In the genomic region with DNA sequence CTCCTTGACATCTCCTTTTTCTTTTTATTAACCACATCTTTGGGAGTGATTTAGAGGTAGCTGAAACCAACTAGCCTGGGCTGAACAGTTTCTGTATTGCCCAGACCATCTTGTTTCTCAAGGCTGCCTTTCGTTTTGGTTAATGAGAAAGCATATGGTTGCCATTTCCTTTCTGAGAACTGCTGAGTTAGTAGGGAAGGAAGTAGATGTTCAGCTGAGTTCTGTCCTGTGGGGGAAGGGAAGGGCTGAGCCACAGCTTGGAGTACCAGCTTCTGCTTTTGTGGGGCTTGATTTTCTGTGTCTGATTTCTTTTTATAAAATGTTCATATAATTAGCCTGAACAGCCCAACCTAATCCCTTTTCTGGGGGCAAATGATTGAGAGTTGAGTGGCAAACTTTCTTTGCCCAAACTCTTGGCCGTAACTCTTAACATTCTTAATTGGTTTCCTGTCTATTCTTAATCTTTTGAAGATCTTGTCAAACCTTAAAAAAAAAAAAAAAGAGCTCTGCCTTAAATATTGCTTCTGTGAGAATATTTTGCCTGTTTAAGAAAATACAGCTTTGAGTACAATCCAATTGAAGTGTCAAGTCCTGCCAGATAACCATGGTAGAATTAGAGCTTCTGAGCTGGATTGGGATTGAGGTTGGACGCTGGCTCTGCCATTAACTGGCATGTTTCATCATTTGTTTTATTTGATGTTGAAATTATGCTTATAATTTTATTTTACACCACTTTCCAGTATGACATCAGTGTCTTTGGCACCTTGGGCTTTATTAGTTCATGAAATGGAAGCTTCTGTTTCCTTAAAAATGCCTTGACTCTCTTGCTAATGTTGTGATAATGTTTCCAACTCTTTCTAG, we compare ENCODE assay signal across 8 cellular contexts. TPM values are rescaled to one million over a fixed set of nuclear protein-coding genes. Genes with fewer than 3 reads are reported as not detected.
DNase-seq lines count a peak whose midpoint lies in the region; ATAC-seq, FAIRE-seq and TF ChIP-seq lines count a peak whose summit lies in the region.

No MANE protein-coding gene starts in this region.

- ATAC-seq in HG02642 (IDR thresholded peaks at IDR 0.05; ENCODE audit: poor library complexity, unreplicated experiment) = peak; percentile 59

- peaks cover 7% of the 10 kb centered on the region for H4K20me1 ChIP-seq in OCI-LY3 (ENCODE audit: insufficient read depth, low read length)

- DNase-seq in GM18507 (ENCODE audit: extremely low spot score, insufficient read length, low read depth) (no peak), kidney (peak; percentile 55), AG20443 (ENCODE audit: low spot score) (no peak), cerebellum (ENCODE audit: low spot score) (no peak)
- peak; percentile 82 for DNase-seq in activated effector memory CD4-positive, alpha-beta T cell treated with anti-CD3 and anti-CD28 coated beads, Interleukin-2, amount 50 U/mL, for 16 hours
- DNase-seq in stimulated activated CD8-positive, alpha-beta memory T cell treated with anti-CD3 and anti-CD28 coated beads, Interleukin-4, amount 100 ng/mL, for 24 hours (ENCODE audit: low read depth) = peak; percentile 18

- H3K4me3 ChIP-seq in OCI-LY3 (ENCODE audit: low read length) (peak overlapping the region; percentile 88), kidney (ENCODE audit: low read length in 2 of 2) (no peak overlapping the region)

- TF ChIP-seq CTCF in OCI-LY3 (IDR thresholded peaks at IDR 0.05; ENCODE audit: low read depth, low read length) = no peak
- no peak for TF ChIP-seq CTCF in kidney (IDR thresholded peaks at IDR 0.05; ENCODE audit: borderline replicate concordance, extremely low read depth, insufficient read depth)

- H2AFZ ChIP-seq in OCI-LY3 (ENCODE audit: low read depth, low read length) = no peak overlapping the region

- no peaks in the 10 kb centered on the region for H3K9me3 ChIP-seq in OCI-LY3 (ENCODE audit: insufficient read depth, low read length)
- H3K9me3 ChIP-seq in kidney (ENCODE audit: control insufficient read depth in 1 of 2, low read length in 2 of 2) = no peaks in the 10 kb centered on the region

- H3K27ac ChIP-seq in OCI-LY3 (ENCODE audit: low read length) (peak overlapping the region; percentile 96), kidney (ENCODE audit: low read depth in 2 of 2, low read length in 2 of 2) (peak overlapping the region in 1 of 2 donors; percentile 90)

- H3K4me2 ChIP-seq in OCI-LY3 (ENCODE audit: low read length) = peak overlapping the region; percentile 90

- peak; percentile 96 for FAIRE-seq in GM18507 (lab: Jason Lieb, UNC)
- FAIRE-seq in kidney (lab: Jason Lieb, UNC) = no peak

- H3K4me1 ChIP-seq in OCI-LY3 (ENCODE audit: low read length) = peaks cover 33% of the 10 kb centered on the region
- no peaks in the 10 kb centered on the region for H3K4me1 ChIP-seq in kidney (ENCODE audit: control insufficient read depth in 1 of 2, insufficient read depth in 1 of 2, low read depth in 1 of 2, low read length in 2 of 2)

- H3K79me2 ChIP-seq in OCI-LY3 (ENCODE audit: low read length) = peaks cover 50% of the 10 kb centered on the region

- intact Hi-C loops in kidney (cut with DNase I) = no loop called here

- H3K27me3 ChIP-seq in OCI-LY3 (ENCODE audit: low read depth, low read length) = no peaks in the 10 kb centered on the region

- H3K9ac ChIP-seq in OCI-LY3 (ENCODE audit: low read length) = peak overlapping the region; percentile 98
- no peak overlapping the region for H3K9ac ChIP-seq in kidney (ENCODE audit: low read length in 2 of 2)

- H3K36me3 ChIP-seq in OCI-LY3 (replicated peaks; ENCODE audit: low read depth, low read length) (peaks cover 33% of the 10 kb centered on the region), kidney (ENCODE audit: control insufficient read depth in 1 of 2, insufficient read depth in 2 of 2, low read length in 2 of 2) (no peaks in the 10 kb centered on the region)

RNA-seq across cellular contexts. Expression of a gene that starts 1.9 kb away (rescaled TPM):
- 39.7 TPM for total RNA-seq in kidney
- 9.6 TPM for polyA plus RNA-seq in kidney (ENCODE audit: insufficient read depth, low read depth, low replicate concordance)
- total RNA-seq in cerebellum = 15.3 TPM

Comparison
In these comparisons a context has a peak if more than half of its experiments do, and no peak if none do; other contexts are left out.
1. DNase-seq: peak in activated effector memory CD4-positive, alpha-beta T cell treated with anti-CD3 and anti-CD28 coated beads, Interleukin-2, amount 50 U/mL, for 16 hours (single experiment), kidney (single experiment) and stimulated activated CD8-positive, alpha-beta memory T cell treated with anti-CD3 and anti-CD28 coated beads, Interleukin-4, amount 100 ng/mL, for 24 hours (single experiment); none in GM18507 (single experiment), AG20443 (single experiment) and cerebellum (single experiment).